ENCODE assay signal across 1 cellular context in genomic region chr1:168834225-168834872, GRCh38.
TF ChIP-seq lines count a peak whose summit lies in the region.

No MANE protein-coding gene starts in this region.

TF ChIP-seq in GM23338, 12 proteins besides CTCF, POLR2A, EP300 and RAD21 (continued from another document):
- no peak for TF ChIP-seq ZNF462 (CRISPR knock-in tag; IDR thresholded peaks at IDR 0.05)
- no peak for TF ChIP-seq ZNF331 (CRISPR knock-in tag; IDR thresholded peaks at IDR 0.05; ENCODE audit: low read depth)
- no peak for TF ChIP-seq NANOG (IDR thresholded peaks at IDR 0.05; ENCODE audit: borderline replicate concordance)
- TF ChIP-seq CREB1 (CRISPR knock-in tag; IDR thresholded peaks at IDR 0.05; ENCODE audit: low read depth): no peak
